Comparison of ENCODE assay signal across 1 cellular context in genomic region chr1:245094954-245095353, GRCh38.
TF ChIP-seq lines count a peak whose summit lies in the region.

No MANE protein-coding gene starts in this region.

TF ChIP-seq in HepG2, 621 proteins besides CTCF, POLR2A, EP300 and RAD21 (continued from another document and continues in another):
- TF ChIP-seq ZNF740 (CRISPR knock-in tag; IDR thresholded peaks at IDR 0.05) (no peak), SPEN (CRISPR knock-in tag; IDR thresholded peaks at IDR 0.05; ENCODE audit: low read depth) (peak; percentile 59; the same call in 1 of the 2 replicates), FOXA1 (IDR thresholded peaks at IDR 0.05) (no peak), FOXA1 (CRISPR knock-in tag; IDR thresholded peaks at IDR 0.05) (peak; percentile 66), ZBTB38 (CRISPR knock-in tag; IDR thresholded peaks at IDR 0.05) (0 out of 2 replicates have a peak, but pooled peaks have one; percentile 44), ZNF225 (CRISPR knock-in tag; IDR thresholded peaks at IDR 0.05) (no peak), ZFP91 (CRISPR knock-in tag; IDR thresholded peaks at IDR 0.05; ENCODE audit: borderline replicate concordance) (peak; percentile 41; the same call in 1 of the 2 replicates), ZBTB46 (CRISPR knock-in tag; IDR thresholded peaks at IDR 0.05; ENCODE audit: borderline replicate concordance) (no peak), ZNF280D (CRISPR knock-in tag; IDR thresholded peaks at IDR 0.05) (no peak), DNMT1 (CRISPR knock-in tag; IDR thresholded peaks at IDR 0.05) (no peak), PLRG1 (conservative IDR thresholded peaks at IDR 0.05) (no peak), PAF1 (CRISPR knock-in tag; IDR thresholded peaks at IDR 0.05) (no peak), THAP7 (CRISPR knock-in tag; IDR thresholded peaks at IDR 0.05) (no peak), CBFB (CRISPR knock-in tag; IDR thresholded peaks at IDR 0.05) (no peak), GATAD2A (CRISPR knock-in tag; IDR thresholded peaks at IDR 0.05) (peak; percentile 62), CEBPG (CRISPR knock-in tag; IDR thresholded peaks at IDR 0.05) (peak; percentile 78), ZNF691 (CRISPR knock-in tag; IDR thresholded peaks at IDR 0.05; ENCODE audit: borderline replicate concordance, low read depth) (0 out of 2 replicates have a peak, but pooled peaks have one; percentile 60), FOXA3 (CRISPR knock-in tag; IDR thresholded peaks at IDR 0.05) (peak; percentile 66), CEBPB (IDR thresholded peaks at IDR 0.05; ENCODE audit: borderline replicate concordance, low read depth, low read length) (peak; percentile 82), SATB2 (CRISPR knock-in tag; IDR thresholded peaks at IDR 0.05) (no peak), ZNF251 (CRISPR knock-in tag; IDR thresholded peaks at IDR 0.05) (no peak), KDM2A (CRISPR knock-in tag; IDR thresholded peaks at IDR 0.05; ENCODE audit: borderline replicate concordance, low read depth) (peak; percentile 45; the same call in 1 of the 2 replicates), HDAC2 (CRISPR knock-in tag; IDR thresholded peaks at IDR 0.05) (peak; percentile 79), THAP11 (CRISPR knock-in tag; IDR thresholded peaks at IDR 0.05) (peak; percentile 19; the same call in 1 of the 2 replicates), IKZF5 (CRISPR knock-in tag; IDR thresholded peaks at IDR 0.05) (peak; percentile 38; the same call in 1 of the 2 replicates), BHLHE40 (IDR thresholded peaks at IDR 0.05; ENCODE audit: low read length) (peak; percentile 62), HNF1B (CRISPR knock-in tag; IDR thresholded peaks at IDR 0.05) (0 out of 2 replicates have a peak, but pooled peaks have one; percentile 39), MIER3 (CRISPR knock-in tag; IDR thresholded peaks at IDR 0.05; ENCODE audit: borderline replicate concordance) (peak; percentile 68; the same call in 1 of the 2 replicates), BCL6 (CRISPR knock-in tag; IDR thresholded peaks at IDR 0.05) (peak; percentile 74), ZNF275 (CRISPR knock-in tag; IDR thresholded peaks at IDR 0.05; ENCODE audit: borderline replicate concordance) (no peak), SSRP1 (CRISPR knock-in tag; IDR thresholded peaks at IDR 0.05) (no peak), ATF4 (CRISPR knock-in tag; IDR thresholded peaks at IDR 0.05) (peak in 1 of 2 experiments; percentile 69; a peak in 2 of 4 replicates), ZNF556 (CRISPR knock-in tag; IDR thresholded peaks at IDR 0.05; ENCODE audit: borderline replicate concordance) (0 out of 2 replicates have a peak, but pooled peaks have one; percentile 59), FOXO1 (CRISPR knock-in tag; IDR thresholded peaks at IDR 0.05) (peak; percentile 43; the same call in 1 of the 2 replicates), ARID4A (CRISPR knock-in tag; IDR thresholded peaks at IDR 0.05; ENCODE audit: borderline replicate concordance) (peak; percentile 45; the same call in 1 of the 2 replicates), SOX13 (IDR thresholded peaks at IDR 0.05) (no peak), SOX13 (CRISPR knock-in tag; conservative IDR thresholded peaks at IDR 0.05 in 1 of 2, IDR thresholded peaks at IDR 0.05 in 1 of 2) (peak in 1 of 2 experiments; percentile 41; a peak in 1 of 4 replicates), AGO1 (IDR thresholded peaks at IDR 0.05; ENCODE audit: low read depth, low read length, poor library complexity, severe bottlenecking) (no peak), ATF2 (CRISPR knock-in tag; IDR thresholded peaks at IDR 0.05) (0 out of 2 replicates have a peak, but pooled peaks have one; percentile 27)
